Comparison of ENCODE assay signal across 18 cellular contexts in the genomic region with DNA sequence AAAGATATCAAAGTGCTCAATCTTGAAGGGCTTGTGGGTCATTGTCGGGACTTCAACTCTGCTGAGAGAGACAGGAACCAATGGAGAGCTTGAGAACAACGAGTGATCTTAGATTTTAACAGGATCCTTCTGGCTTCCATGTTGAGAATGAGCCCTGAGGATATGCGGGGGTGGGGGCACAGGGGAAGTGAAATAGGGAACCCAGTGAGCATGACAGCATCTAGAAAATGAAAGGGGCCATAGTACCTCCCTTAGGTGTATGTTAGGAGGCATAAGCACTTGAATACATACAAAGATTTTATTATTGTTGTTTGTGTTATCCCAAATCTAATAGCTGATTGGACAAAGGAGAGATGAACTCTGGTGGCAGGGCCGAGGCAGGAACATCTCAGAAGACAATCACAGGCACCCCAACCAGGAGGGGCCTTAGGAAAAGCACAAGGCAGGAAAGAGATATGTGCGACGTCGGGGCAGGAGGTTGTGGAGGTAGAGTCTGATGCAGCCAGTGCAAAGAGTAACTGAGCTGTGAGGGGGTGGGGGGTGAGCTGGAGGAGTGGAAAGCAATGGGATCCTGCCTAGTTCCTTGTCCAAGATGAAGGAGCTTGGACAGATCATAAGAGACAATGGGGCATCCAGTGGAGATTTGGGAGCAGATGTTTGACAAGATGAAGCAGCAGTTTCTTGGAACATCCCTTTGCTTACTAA. TPM values are rescaled to one million over a fixed set of nuclear protein-coding genes. Genes with fewer than 3 reads are reported as not detected.
"Had no signal": no experiment of that assay in that cellular context is flagged by ENCODE, and none has a peak within 500 bp of the region (broad histone marks: within the 10 kb centered on the region; RNA-seq: fewer than 3 reads in every experiment).

No MANE protein-coding gene starts in this region.

- H3K27ac Mint-ChIP-seq: activated naive CD4-positive, alpha-beta T cell treated with anti-CD3 and anti-CD28 coated beads, Interleukin-2, amount 50 U/mL, for 24 hours; activated T-cell treated with anti-CD3 and anti-CD28 coated beads, Interleukin-2, amount 50 U/mL, for 24 hours; endodermal cell; stimulated activated effector memory CD8-positive, alpha-beta T cell treated with anti-CD3 and anti-CD28 coated beads, Interleukin-12 subunit alpha, Interleukin-12 subunit beta, amount 100 ng/mL, for 72 hours had no signal

- H3K4me3 ChIP-seq: body of pancreas, tibial nerve, vagina had no signal

- ATAC-seq: activated CD4-positive, CD25-positive, alpha-beta regulatory T cell treated with anti-CD3 and anti-CD28 coated beads, Interleukin-2, amount 50 U/mL, for 24 hours; body of pancreas; right cardiac atrium; stimulated activated effector memory CD8-positive, alpha-beta T cell treated with anti-CD3 and anti-CD28 coated beads, Interleukin-12 subunit alpha, Interleukin-12 subunit beta, amount 100 ng/mL, for 72 hours had no signal

- DNase-seq: activated effector memory CD4-positive, alpha-beta T cell treated with Interleukin-2 at 50 U/mL for 16 hours; activated T-cell treated with anti-CD3 and anti-CD28 coated beads, Interleukin-2, amount 50 U/mL, for 24 hours; amniotic stem cell; body of pancreas; endodermal cell; erythroblast; hippocampal formation; midbrain; right cardiac atrium; small intestine had no signal

- H3K4me1 Mint-ChIP-seq: central memory CD8-positive, alpha-beta T cell had no signal

- H3K9me3 Mint-ChIP-seq: activated naive CD4-positive, alpha-beta T cell treated with anti-CD3 and anti-CD28 coated beads, Interleukin-2, amount 50 U/mL, for 24 hours; central memory CD8-positive, alpha-beta T cell; endodermal cell; stimulated activated effector memory CD8-positive, alpha-beta T cell treated with anti-CD3 and anti-CD28 coated beads, Interleukin-12 subunit alpha, Interleukin-12 subunit beta, amount 100 ng/mL, for 72 hours had no signal

- H3K36me3 Mint-ChIP-seq: activated naive CD4-positive, alpha-beta T cell treated with anti-CD3 and anti-CD28 coated beads, Interleukin-2, amount 50 U/mL, for 24 hours; stimulated activated effector memory CD8-positive, alpha-beta T cell treated with anti-CD3 and anti-CD28 coated beads, Interleukin-12 subunit alpha, Interleukin-12 subunit beta, amount 100 ng/mL, for 72 hours had no signal

- H3K4me3 Mint-ChIP-seq: activated naive CD4-positive, alpha-beta T cell treated with anti-CD3 and anti-CD28 coated beads, Interleukin-2, amount 50 U/mL, for 24 hours; activated T-cell treated with anti-CD3 and anti-CD28 coated beads, Interleukin-2, amount 50 U/mL, for 24 hours; central memory CD8-positive, alpha-beta T cell; endodermal cell; stimulated activated effector memory CD8-positive, alpha-beta T cell treated with anti-CD3 and anti-CD28 coated beads, Interleukin-12 subunit alpha, Interleukin-12 subunit beta, amount 100 ng/mL, for 72 hours had no signal

- H3K27me3 Mint-ChIP-seq: activated T-cell treated with anti-CD3 and anti-CD28 coated beads, Interleukin-2, amount 50 U/mL, for 24 hours; central memory CD8-positive, alpha-beta T cell had no signal

RNA-seq across cellular contexts. Expression of a gene that starts 10.4 kb away (rescaled TPM):
- total RNA-seq: body of pancreas, endodermal cell, glomerular endothelial cell, right cardiac atrium, subcutaneous adipose tissue, tibial nerve, vagina had no signal
